Comparison of ENCODE assay signal across 8 cellular contexts in the genomic region with DNA sequence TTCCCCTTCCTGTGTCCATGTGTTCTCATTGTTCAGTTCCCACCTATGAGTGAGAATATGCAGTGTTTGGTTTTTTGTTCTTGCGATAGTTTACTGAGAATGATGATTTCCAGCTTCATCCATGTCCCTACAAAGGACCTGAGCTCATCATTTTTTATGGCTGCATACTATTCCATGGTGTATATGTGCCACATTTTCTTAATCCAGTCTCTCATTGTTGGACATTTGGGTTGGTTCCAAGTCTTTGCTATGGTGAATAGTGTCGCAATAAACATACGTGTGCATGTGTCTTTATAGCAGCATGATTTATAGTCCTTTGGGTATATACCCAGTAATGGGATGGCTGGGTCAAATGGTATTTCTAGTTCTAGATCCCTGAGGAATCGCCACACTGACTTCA. TPM values are rescaled to one million over a fixed set of nuclear protein-coding genes. Genes with fewer than 3 reads are reported as not detected.
"Had no signal": no experiment of that assay in that cellular context is flagged by ENCODE, and none has a peak within 500 bp of the region (broad histone marks: within the 10 kb centered on the region; RNA-seq: fewer than 3 reads in every experiment).

No MANE protein-coding gene starts in this region.

RNA-seq across cellular contexts. Expression of a gene that starts 12.5 kb away (rescaled TPM):
- total RNA-seq: OCI-LY7, PC-9, Peyer's patch, Right ventricle myocardium inferior, Right ventricle myocardium superior, RPMI7951, SJSA1, SK-MEL-5 had no signal
